In the genomic region with DNA sequence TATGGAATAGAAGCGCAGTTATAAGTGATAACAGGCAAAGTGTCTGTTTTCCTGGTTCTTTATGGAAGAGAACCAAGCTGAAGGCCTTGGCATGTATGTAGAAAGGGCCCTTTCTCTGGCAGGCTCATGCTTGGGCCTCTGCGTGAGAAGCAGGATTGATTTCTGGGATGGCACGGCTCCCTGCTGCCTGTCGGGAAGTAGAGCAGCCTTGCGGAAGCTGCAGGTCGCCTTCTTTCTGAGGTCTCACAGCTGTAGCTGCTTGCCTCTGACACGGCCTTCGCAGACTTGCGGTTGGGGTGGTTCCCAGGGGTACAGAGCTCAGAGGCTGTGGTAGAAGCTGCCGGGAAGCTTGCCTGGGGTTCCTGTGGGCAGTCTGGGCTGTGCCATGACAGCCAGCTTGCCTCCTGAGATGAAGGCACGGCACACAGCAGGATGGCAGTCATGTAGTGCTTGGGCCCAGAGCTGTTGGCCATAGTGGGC, we compare ENCODE assay signal across 9 cellular contexts. TPM values are rescaled to one million over a fixed set of nuclear protein-coding genes. Genes with fewer than 3 reads are reported as not detected.
DNase-seq lines count a peak whose midpoint lies in the region; ATAC-seq lines count a peak whose summit lies in the region.
"Had no signal": no experiment of that assay in that cellular context is flagged by ENCODE, and none has a peak within 500 bp of the region (broad histone marks: within the 10 kb centered on the region; RNA-seq: fewer than 3 reads in every experiment).

No MANE protein-coding gene starts in this region.

- H3K9me3 Mint-ChIP-seq in memory B cell = no peaks in the 10 kb centered on the region
- H3K9me3 Mint-ChIP-seq in T-cell = no peaks in the 10 kb centered on the region

- CTCF ChIA-PET in T-cell (lab: Charles Lee) = no interaction called here

- H3K9me3 ChIP-seq in MG63 (no peaks in the 10 kb centered on the region), esophagus (ENCODE audit: control insufficient read depth in 2 of 2, insufficient read depth in 1 of 2, low read depth in 1 of 2, low read length in 1 of 2) (no peaks in the 10 kb centered on the region)

- H3K27ac ChIP-seq in esophagus (ENCODE audit: low read depth in 2 of 2, low read length in 1 of 2) = peak overlapping the region; percentile 47 to 61

- H3K4me3 ChIP-seq in MG63 (no peak overlapping the region), esophagus (ENCODE audit: low read depth in 1 of 2, low read length in 2 of 2) (no peak overlapping the region)

- no peaks in the 10 kb centered on the region for H3K27me3 Mint-ChIP-seq in memory B cell
- H3K27me3 Mint-ChIP-seq in T-cell = no peaks in the 10 kb centered on the region

- H3K36me3 ChIP-seq in MG63 (peaks cover 41% of the 10 kb centered on the region), esophagus (ENCODE audit: control insufficient read depth in 2 of 2, insufficient read depth in 2 of 2, low read length in 1 of 2) (peaks cover 4 to 13% of the 10 kb centered on the region in 2 donors)

- no peaks in the 10 kb centered on the region for H3K27me3 ChIP-seq in MG63
- H3K27me3 ChIP-seq in esophagus (ENCODE audit: control insufficient read depth in 1 of 2, insufficient read depth in 2 of 2, low read length in 2 of 2) = no peaks in the 10 kb centered on the region

- no peak overlapping the region for H3K27ac Mint-ChIP-seq in memory B cell
- H3K27ac Mint-ChIP-seq in T-cell = peak overlapping the region in 1 of 2 donors; percentile 44

- H3K4me1 Mint-ChIP-seq in memory B cell = peaks cover 22% of the 10 kb centered on the region
- H3K4me1 Mint-ChIP-seq in T-cell = peaks cover 19 to 29% (median 24%) of the 10 kb centered on the region in 3 donors

- WGBS in esophagus, 2 donors = 60 to 81% methylated on average over 11 of the region's 11 CpGs

- H3K4me3 Mint-ChIP-seq in memory B cell = no peak overlapping the region
- no peak overlapping the region for H3K4me3 Mint-ChIP-seq in T-cell

- POLR2A ChIA-PET in T-cell (lab: Charles Lee) = no interaction called here

- peaks cover 0 to 4% of the 10 kb centered on the region in 2 donors for H3K4me1 ChIP-seq in esophagus (ENCODE audit: control insufficient read depth in 2 of 2, insufficient read depth in 2 of 2, low read length in 1 of 2)

- ATAC-seq in memory B cell (ENCODE audit: low read depth) (peak; percentile 87), T-cell (replicated peaks in 1 of 4) (no peak), HG02970 (IDR thresholded peaks at IDR 0.05; ENCODE audit: low FRiP score, unreplicated experiment) (no peak)

- H3K36me3 Mint-ChIP-seq in memory B cell (peaks cover 30% of the 10 kb centered on the region), T-cell (peaks cover 43% of the 10 kb centered on the region)

- DNase-seq in MG63 (peak; percentile 60), memory B cell (ENCODE audit: low spot score in 2 of 2) (no peak), smooth muscle cell of the brain vasculature (ENCODE audit: low read depth, low spot score) (peak; percentile 77), T-cell (no peak), NCI-H1930 (lab: John Stamatoyannopoulos, UW) (no peak), NCI-H2196 treated with DMSO at 0.1 percent for 48 hours (lab: John Stamatoyannopoulos, UW; ENCODE audit: unreplicated experiment) (no peak)
- DNase-seq: DMS 273 treated with DMSO at 0.1 percent for 48 hours had no signal

RNA-seq across cellular contexts. Expression of gene TRAPPC10, which starts 39.4 kb away (rescaled TPM):
- 18.3 and 33.7 TPM in 2 replicates for total RNA-seq in MG63 (2014; rRNA removed; shearing (Covaris generic); ENCODE audit: low replicate concordance)
- 1 to 10 TPM; 6.8 to 7.7 TPM for polyA plus RNA-seq in esophagus
- total RNA-seq in T-cell = 100 to 1,000 TPM in 2 of 5 donors, 10 to 100 TPM in 3; 82.5 to 144 (median 92.2) TPM

RNA-seq across cellular contexts. Expression of gene PWP2, which starts 55.7 kb away (rescaled TPM):
- total RNA-seq in MG63 (2014; rRNA removed; shearing (Covaris generic); ENCODE audit: low replicate concordance) = 45.2 and 51.7 TPM in 2 replicates
- polyA plus RNA-seq in esophagus = 1 to 10 TPM; 2.2 to 3.2 TPM
- total RNA-seq in T-cell = 10 to 100 TPM in 4 of 5 donors, 1 to 10 TPM in 1; 8.9 to 39.3 (median 12.3) TPM

Comparison
In these comparisons a context has a peak if more than half of its experiments do, and no peak if none do; other contexts are left out.
1. DNase-seq: peak in MG63 (single experiment) and smooth muscle cell of the brain vasculature (single experiment); none in memory B cell (0 of 2), T-cell (0 of 34), NCI-H1930 (0 of 2) and NCI-H2196 treated with DMSO at 0.1 percent for 48 hours (single experiment).